ENCODE assay signal across 12 cellular contexts in the genomic region with DNA sequence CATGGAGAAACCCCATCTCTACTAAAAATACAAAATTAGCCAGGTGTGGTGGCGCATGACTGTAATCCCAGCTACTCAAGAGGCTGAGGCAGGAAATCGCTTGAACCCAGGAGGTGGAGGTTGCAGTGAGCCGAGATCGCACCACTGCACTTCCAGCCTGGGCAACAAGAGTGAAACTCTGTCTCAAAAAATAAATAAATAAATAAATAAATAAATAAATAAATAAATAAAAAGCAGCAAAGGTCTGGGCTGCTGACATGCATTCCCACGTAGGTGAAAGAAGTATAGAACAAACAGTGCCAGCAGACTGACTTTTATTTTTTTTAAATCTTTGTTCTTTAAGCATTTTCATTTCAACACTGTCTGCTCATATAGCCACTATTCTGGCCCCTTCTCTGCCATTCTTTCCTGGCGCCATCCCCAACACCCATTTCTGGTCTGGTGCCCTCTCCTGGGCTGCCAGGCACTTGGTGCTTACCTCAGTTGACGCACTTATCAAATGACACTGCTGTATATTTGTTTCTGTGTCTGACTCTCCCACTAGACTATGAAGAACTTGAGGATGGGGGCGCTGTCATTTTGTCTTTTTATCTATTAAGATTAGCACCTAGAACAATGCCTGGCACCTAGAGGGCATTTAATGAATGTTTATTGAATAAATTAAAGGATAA. TPM values are rescaled to one million over a fixed set of nuclear protein-coding genes. Genes with fewer than 3 reads are reported as not detected.
DNase-seq lines count a peak whose midpoint lies in the region; ATAC-seq, FAIRE-seq and TF ChIP-seq lines count a peak whose summit lies in the region.
"Had no signal": no experiment of that assay in that cellular context is flagged by ENCODE, and none has a peak within 500 bp of the region (broad histone marks: within the 10 kb centered on the region; RNA-seq: fewer than 3 reads in every experiment).

No MANE protein-coding gene starts in this region.

- H3K36me3 ChIP-seq in left ventricle myocardium inferior (no peaks in the 10 kb centered on the region), heart right ventricle (no peaks in the 10 kb centered on the region), Loucy (ENCODE audit: insufficient read depth, low read length) (no peaks in the 10 kb centered on the region), transverse colon (no peaks in the 10 kb centered on the region)
- H3K36me3 ChIP-seq: vagina had no signal

- no peak for TF ChIP-seq EP300 in transverse colon (IDR thresholded peaks at IDR 0.05; ENCODE audit: low read depth)

- no peak for FAIRE-seq in GM12892 (lab: Jason Lieb, UNC)

- in situ Hi-C loops in astrocyte of the cerebellum (cut with HindIII; ENCODE audit: low sequenced_read_pairs) (no loop called here), transverse colon (cut with MboI; ENCODE audit: low pct_ligation_motif_present in 1 of 4, low pct_unique_long_range_greater_than_20kb in 1 of 4, low sequenced_read_pairs in 3 of 4) (no loop called here)

- H2AFZ ChIP-seq in Loucy (ENCODE audit: low read length), result no peak overlapping the region

- WGBS in heart right ventricle, 2 donors, result 92 to 93% methylated on average over 8 of the region's 8 CpGs
- 71 to 87% methylated on average over 5 to 8 of the region's 8 CpGs for WGBS in transverse colon (ENCODE audit: low coverage in 1 of 2), 2 donors

- intact Hi-C loops in left ventricle myocardium inferior (cut with micrococcal nuclease) (loop anchor here (10.0 kb wide), 1 partner anchor 154 kb away; no protein-coding TSS in a partner anchor), heart right ventricle (cut with DNase I) (loop anchor here in 1 of 10 donors (10.0 kb wide), 1 partner anchor 154 kb away; no protein-coding TSS in a partner anchor), transverse colon (cut with DNase I; ENCODE audit: low total_unique reads) (no loop called here)

- H3K4me1 ChIP-seq in left ventricle myocardium inferior (no peaks in the 10 kb centered on the region), heart right ventricle (no peaks in the 10 kb centered on the region), Loucy (ENCODE audit: insufficient read depth, low read length, poor library complexity, severe bottlenecking) (no peaks in the 10 kb centered on the region), transverse colon (no peaks in the 10 kb centered on the region)

- H3K27me3 ChIP-seq in left ventricle myocardium inferior (ENCODE audit: low read depth) (no peaks in the 10 kb centered on the region), heart right ventricle (no peaks in the 10 kb centered on the region), Loucy (ENCODE audit: insufficient read depth, low read length, poor library complexity, severe bottlenecking) (no peaks in the 10 kb centered on the region), transverse colon (no peaks in the 10 kb centered on the region)
- H3K27me3 ChIP-seq: vagina had no signal

- no peak overlapping the region for H3K4me2 ChIP-seq in Loucy (ENCODE audit: low read depth, low read length, poor library complexity, severe bottlenecking)

- H3K79me2 ChIP-seq in Loucy (ENCODE audit: insufficient read depth, low read length), result no peaks in the 10 kb centered on the region

- H3K4me3 ChIP-seq in left ventricle myocardium inferior (no peak overlapping the region), heart right ventricle (no peak overlapping the region), Loucy (ENCODE audit: low read length, poor library complexity, severe bottlenecking) (no peak overlapping the region), astrocyte of the cerebellum (ENCODE audit: low read depth, low read length) (no peak overlapping the region), transverse colon (no peak overlapping the region)
- H3K4me3 ChIP-seq: vagina had no signal

- ATAC-seq in heart right ventricle, result no peak

- H3K9me3 ChIP-seq in left ventricle myocardium inferior (replicated peaks) (no peaks in the 10 kb centered on the region), heart right ventricle (no peaks in the 10 kb centered on the region), Loucy (ENCODE audit: insufficient read depth, low read depth, low read length) (no peaks in the 10 kb centered on the region), transverse colon (no peaks in the 10 kb centered on the region)
- H3K9me3 ChIP-seq: vagina had no signal

- no peak overlapping the region for H3K27ac ChIP-seq in left ventricle myocardium inferior (replicated peaks)
- no peak overlapping the region for H3K27ac ChIP-seq in heart right ventricle
- no peak overlapping the region for H3K27ac ChIP-seq in transverse colon
- H3K27ac ChIP-seq: vagina had no signal

- no peaks in the 10 kb centered on the region for H4K20me1 ChIP-seq in Loucy (ENCODE audit: insufficient read depth, low read length, poor library complexity, severe bottlenecking)

- peak; percentile 20 for TF ChIP-seq CTCF in left ventricle myocardium inferior (IDR thresholded peaks at IDR 0.05; ENCODE audit: borderline replicate concordance)
- peak in 1 of 9 donors; percentile 23 for TF ChIP-seq CTCF in heart right ventricle (IDR thresholded peaks at IDR 0.05)
- peak; percentile 54 for TF ChIP-seq CTCF in Loucy (conservative IDR thresholded peaks at IDR 0.05; ENCODE audit: low read length)
- peak; percentile 3 for TF ChIP-seq CTCF in astrocyte of the cerebellum (IDR thresholded peaks at IDR 0.05; ENCODE audit: low read depth, low read length, missing control alignments)
- peak in 3 of 5 experiments; percentile 1 to 38 (median 34) for TF ChIP-seq CTCF in transverse colon (IDR thresholded peaks at IDR 0.05)

- no peak for DNase-seq in left ventricle myocardium inferior
- no peak for DNase-seq in heart right ventricle
- no peak for DNase-seq in astrocyte of the cerebellum (ENCODE audit: low read depth)
- peak; percentile 33 for DNase-seq in transverse colon
- DNase-seq in glomerular visceral epithelial cell (ENCODE audit: extremely low spot score), result no peak
- DNase-seq in CD1c-positive myeloid dendritic cell (ENCODE audit: extremely low spot score), result no peak
- DNase-seq in GM12892 (ENCODE audit: insufficient read length), result no peak
- DNase-seq: activated gamma-delta T cell treated with Interleukin-2 at 50 U/mL for 16 hours, cortex of kidney, NCI-H524 treated with DMSO at 0.1 percent for 48 hours had no signal

- no peak overlapping the region for H3K9ac ChIP-seq in Loucy (ENCODE audit: low read depth, low read length, poor library complexity, severe bottlenecking)

- no peak for TF ChIP-seq POLR2A in transverse colon (IDR thresholded peaks at IDR 0.05)
- TF ChIP-seq POLR2A in GM12892 (IDR thresholded peaks at IDR 0.05; ENCODE audit: low read depth, low read length), result no peak

- H3K9me2 ChIP-seq in Loucy (replicated peaks; ENCODE audit: low read depth, low read length), result no peaks in the 10 kb centered on the region

- H3F3A ChIP-seq in Loucy (ENCODE audit: low read depth), result no peaks in the 10 kb centered on the region

RNA-seq across cellular contexts. Expression of a gene that starts 15.6 kb away (rescaled TPM):
- total RNA-seq in left ventricle myocardium inferior (4.7 TPM), heart right ventricle (10 to 100 TPM in 2 of 10 donors, 1 to 10 TPM in 8; 3.6 to 18.5 (median 6.5) TPM), transverse colon (10 to 100 TPM; 23.9 to 71.0 (median 52.8) TPM)
- 1 to 10 TPM; 2.6 to 3.7 TPM for polyA plus RNA-seq in heart right ventricle
- polyA plus RNA-seq in GM12892 (2012; ENCODE audit: missing spikeins), result 70.3 TPM
